Comparison of ENCODE assay signal across 32 cellular contexts in the genomic region with DNA sequence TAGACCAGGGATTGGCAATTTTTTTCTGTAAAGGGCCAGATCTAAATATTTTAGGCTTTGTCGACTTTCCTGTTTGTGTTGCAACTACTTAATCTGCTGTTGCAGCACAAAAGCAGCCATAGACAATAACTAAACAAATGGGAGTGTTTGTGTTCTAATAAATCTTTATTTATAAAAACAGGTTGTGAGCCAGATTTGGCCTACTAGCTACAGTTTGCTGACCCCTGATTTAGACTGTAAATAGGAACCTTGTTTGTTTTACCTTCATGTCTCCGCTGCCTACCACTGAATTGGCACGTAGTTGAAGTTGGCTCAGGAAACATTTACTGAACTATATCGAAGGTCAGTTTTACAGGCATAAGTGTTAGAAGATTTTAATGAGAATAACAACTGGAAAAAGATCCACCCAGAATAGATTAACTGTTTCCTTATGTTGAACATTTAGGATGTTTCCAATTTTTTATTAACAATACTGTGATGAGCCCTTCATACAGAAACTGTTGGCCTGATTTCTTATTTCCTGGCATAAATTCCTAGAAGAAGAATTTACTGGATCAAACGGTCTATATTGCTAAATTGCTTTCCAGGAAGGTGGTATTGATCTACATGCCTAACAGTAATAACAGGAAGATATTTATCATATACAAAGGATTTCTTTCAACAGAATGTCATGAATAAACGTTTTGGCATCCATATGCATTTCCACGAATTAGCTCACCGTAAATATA.
A peak's percentile ranks its signal among the peaks of the same experiment; 100 is the strongest.
DNase-seq lines count a peak whose midpoint lies in the region; ATAC-seq, FAIRE-seq and TF ChIP-seq lines count a peak whose summit lies in the region.
"Had no signal": no experiment of that assay in that cellular context is flagged by ENCODE, and none has a peak within 500 bp of the region (broad histone marks: within the 10 kb centered on the region; RNA-seq: fewer than 3 reads in every experiment).

No MANE protein-coding gene starts in this region.

- CTCF ChIA-PET in mammary epithelial cell (lab: Charles Lee; ENCODE audit: low non-redundant PET) (interaction anchor here (0.5 kb wide), 1 partner anchor 27 kb away, joined by 4 read pairs; no protein-coding TSS in a partner anchor), GM12878 (lab: Yijun Ruan, JAX) (interaction anchor here (1.1 kb wide), 1 partner anchor 165 kb away, joined by 3 read pairs; no protein-coding TSS in a partner anchor), HepG2 (lab: Yijun Ruan, JAX; ENCODE audit: low intra/inter-chr PET ratio, low total read pairs) (no interaction called here)

- H3K4me1 Mint-ChIP-seq in activated T-helper 17 cell treated with anti-CD3 and anti-CD28 coated beads, Interleukin-2, amount 50 U/mL, for 72 hours, result no peaks in the 10 kb centered on the region
- H3K4me1 Mint-ChIP-seq: activated naive CD8-positive, alpha-beta T cell treated with anti-CD3 and anti-CD28 coated beads, Interleukin-2, amount 50 U/mL, for 24 hours; CD14-positive monocyte; naive thymus-derived CD4-positive, alpha-beta T cell had no signal

- no peak for TF ChIP-seq CTCF in breast epithelium (IDR thresholded peaks at IDR 0.05)
- no peak for TF ChIP-seq CTCF in mammary epithelial cell (conservative IDR thresholded peaks at IDR 0.05 in 1 of 2, IDR thresholded peaks at IDR 0.05 in 1 of 2; ENCODE audit: extremely low read depth in 1 of 2, insufficient read depth in 1 of 2, low read depth in 1 of 2, low read length in 2 of 2)
- TF ChIP-seq CTCF in GM12878 (IDR thresholded peaks at IDR 0.05 in 2 of 3, conservative IDR thresholded peaks at IDR 0.05 in 1 of 3; ENCODE audit: control insufficient read depth in 2 of 3, extremely low read depth in 1 of 3, insufficient read depth in 1 of 3, low read depth in 3 of 3, low read length in 3 of 3), result no peak
- TF ChIP-seq CTCF in HepG2 (CRISPR knock-in tag; IDR thresholded peaks at IDR 0.05), result no peak
- no peak for TF ChIP-seq CTCF in uterus (IDR thresholded peaks at IDR 0.05)

- H3K4me2 ChIP-seq in mammary epithelial cell (ENCODE audit: insufficient read depth, low read depth, low read length) (no peak overlapping the region), GM12878 (ENCODE audit: control insufficient read depth, insufficient read depth) (no peak overlapping the region), HepG2 (ENCODE audit: low read depth, low read length) (peak overlapping the region; percentile 50)

- H3K27ac ChIP-seq in breast epithelium, result peak overlapping the region; percentile 64 to 85
- H3K27ac ChIP-seq in mammary epithelial cell (ENCODE audit: insufficient read depth, low read depth, low read length), result no peak overlapping the region
- no peak overlapping the region for H3K27ac ChIP-seq in GM12878 (ENCODE audit: control insufficient read depth, insufficient read depth)
- peak overlapping the region; percentile 23 for H3K27ac ChIP-seq in HepG2 (ENCODE audit: extremely low read length, insufficient read depth, low read length)
- H3K27ac ChIP-seq in uterus, result peak overlapping the region; percentile 19 to 66
- H3K27ac ChIP-seq in substantia nigra (ENCODE audit: low read depth, low read length, poor library complexity, severe bottlenecking), result no peak overlapping the region
- H3K27ac ChIP-seq: left lung, neutrophil, RWPE1, SK-N-MC had no signal

- H3K4me3 ChIP-seq in breast epithelium (no peak overlapping the region), mammary epithelial cell (replicated peaks in 1 of 3; ENCODE audit: insufficient read depth in 1 of 3, low read depth in 2 of 3, low read length in 3 of 3) (no peak overlapping the region), GM12878 (no peak overlapping the region), HepG2 (replicated peaks in 1 of 3; ENCODE audit: insufficient read depth in 1 of 3, low read depth in 2 of 3, low read length in 3 of 3) (no peak overlapping the region; a peak in 1 of 6 replicates), uterus (no peak overlapping the region)
- H3K4me3 ChIP-seq: gastroesophageal sphincter, left lung, SK-N-MC had no signal

- no peak for ATAC-seq in GM12878
- peak; percentile 74 for ATAC-seq in HepG2
- ATAC-seq in activated T-helper 17 cell treated with anti-CD3 and anti-CD28 coated beads, Interleukin-2, amount 50 U/mL, for 72 hours (replicated peaks), result no peak
- ATAC-seq: activated naive CD8-positive, alpha-beta T cell treated with anti-CD3 and anti-CD28 coated beads, Interleukin-2, amount 50 U/mL, for 24 hours; activated T-cell treated with anti-CD3 and anti-CD28 coated beads, Interleukin-2, amount 50 U/mL, for 72 hours; left lung; naive thymus-derived CD4-positive, alpha-beta T cell had no signal

- SMC1A ChIA-PET in GM12878 (lab: Charles Lee; ENCODE audit: uncharacterized antibody, unreplicated experiment), result no interaction called here

- H3K27ac Mint-ChIP-seq in activated T-helper 17 cell treated with anti-CD3 and anti-CD28 coated beads, Interleukin-2, amount 50 U/mL, for 72 hours, result no peak overlapping the region
- H3K27ac Mint-ChIP-seq: activated naive CD8-positive, alpha-beta T cell treated with anti-CD3 and anti-CD28 coated beads, Interleukin-2, amount 50 U/mL, for 24 hours; activated T-cell treated with anti-CD3 and anti-CD28 coated beads, Interleukin-2, amount 50 U/mL, for 72 hours; CD14-positive monocyte; H9; naive thymus-derived CD4-positive, alpha-beta T cell; T-helper 1 cell treated with Interleukin-12 subunit alpha and Interleukin-12 subunit beta and Interleukin-4 antibody, amounts not matched to agents 30 μg/mL and 1 μg/mL, for 36 hours had no signal

- H3K9me3 Mint-ChIP-seq in activated T-helper 17 cell treated with anti-CD3 and anti-CD28 coated beads, Interleukin-2, amount 50 U/mL, for 72 hours, result no peaks in the 10 kb centered on the region
- H3K9me3 Mint-ChIP-seq: activated naive CD8-positive, alpha-beta T cell treated with anti-CD3 and anti-CD28 coated beads, Interleukin-2, amount 50 U/mL, for 24 hours; activated T-cell treated with anti-CD3 and anti-CD28 coated beads, Interleukin-2, amount 50 U/mL, for 72 hours; H9; T-helper 1 cell treated with Interleukin-12 subunit alpha and Interleukin-12 subunit beta and Interleukin-4 antibody, amounts not matched to agents 30 μg/mL and 1 μg/mL, for 36 hours had no signal

- H3K79me2 ChIP-seq in mammary epithelial cell (ENCODE audit: insufficient read depth, low read length), result no peaks in the 10 kb centered on the region
- no peaks in the 10 kb centered on the region for H3K79me2 ChIP-seq in GM12878 (ENCODE audit: control insufficient read depth, insufficient read depth, low read length)
- H3K79me2 ChIP-seq in HepG2 (ENCODE audit: insufficient read depth, low read length), result no peaks in the 10 kb centered on the region

- RAD21 ChIA-PET in GM12878 (lab: Charles Lee; ENCODE audit: unreplicated experiment), result no interaction called here

- no peak overlapping the region for H3K4me3 Mint-ChIP-seq in activated T-helper 17 cell treated with anti-CD3 and anti-CD28 coated beads, Interleukin-2, amount 50 U/mL, for 72 hours
- H3K4me3 Mint-ChIP-seq: activated naive CD8-positive, alpha-beta T cell treated with anti-CD3 and anti-CD28 coated beads, Interleukin-2, amount 50 U/mL, for 24 hours; activated T-cell treated with anti-CD3 and anti-CD28 coated beads, Interleukin-2, amount 50 U/mL, for 72 hours; CD14-positive monocyte; H9; naive thymus-derived CD4-positive, alpha-beta T cell; T-helper 1 cell treated with Interleukin-12 subunit alpha and Interleukin-12 subunit beta and Interleukin-4 antibody, amounts not matched to agents 30 μg/mL and 1 μg/mL, for 36 hours had no signal

- H4K20me1 ChIP-seq in mammary epithelial cell (ENCODE audit: insufficient read depth, low read length), result no peaks in the 10 kb centered on the region
- no peaks in the 10 kb centered on the region for H4K20me1 ChIP-seq in GM12878 (ENCODE audit: control insufficient read depth, insufficient read depth)
- H4K20me1 ChIP-seq in HepG2 (ENCODE audit: insufficient read depth, low read length), result no peaks in the 10 kb centered on the region

- 62% methylated on average over 8 of the region's 8 CpGs for WGBS in mammary epithelial cell (ENCODE audit: low coverage, missing lambda C conversion rate)
- 11% methylated on average over 8 of the region's 8 CpGs for WGBS in GM12878 (ENCODE audit: insufficient coverage, insufficient replicate concordance, low lambda C conversion rate, missing lambda C conversion rate)
- 10% methylated on average over 8 of the region's 8 CpGs for WGBS in HepG2 (ENCODE audit: low lambda C conversion rate)

- FAIRE-seq in GM12878 (lab: Jason Lieb, UNC) (no peak), HepG2 (lab: Jason Lieb, UNC) (no peak)
- FAIRE-seq: astrocyte, endometrium, G401.6 had no signal

- dilution Hi-C loops in mammary epithelial cell (cut with HindIII; ENCODE audit: low sequenced_read_pairs), result loop anchor here (5.0 kb wide), 1 partner anchor 77 kb away; no protein-coding TSS in a partner anchor

- no peaks in the 10 kb centered on the region for H3K36me3 ChIP-seq in breast epithelium
- H3K36me3 ChIP-seq in mammary epithelial cell (ENCODE audit: insufficient read depth, low read length), result no peaks in the 10 kb centered on the region
- H3K36me3 ChIP-seq in GM12878 (ENCODE audit: control insufficient read depth in 2 of 2, insufficient read depth in 2 of 2, low read length in 1 of 2), result no peaks in the 10 kb centered on the region
- no peaks in the 10 kb centered on the region for H3K36me3 ChIP-seq in HepG2 (replicated peaks in 1 of 2; ENCODE audit: control insufficient read depth in 1 of 2, insufficient read depth in 2 of 2, low read length in 2 of 2)
- no peaks in the 10 kb centered on the region for H3K36me3 ChIP-seq in uterus
- H3K36me3 ChIP-seq: gastroesophageal sphincter, left lung, neutrophil had no signal

- TF ChIP-seq POLR2A in breast epithelium (IDR thresholded peaks at IDR 0.05) (no peak), GM12878 (IDR thresholded peaks at IDR 0.05; ENCODE audit: low read depth, low read length) (no peak), HepG2 (IDR thresholded peaks at IDR 0.05; ENCODE audit: insufficient read depth in 1 of 2, low read depth in 2 of 2, low read length in 2 of 2) (no peak), uterus (IDR thresholded peaks at IDR 0.05) (no peak)

- H3K9ac ChIP-seq in mammary epithelial cell (ENCODE audit: insufficient read depth, low read length) (no peak overlapping the region), GM12878 (ENCODE audit: control insufficient read depth, insufficient read depth, low read length) (no peak overlapping the region), HepG2 (ENCODE audit: insufficient read depth, low read depth, low read length) (no peak overlapping the region)

- H2AFZ ChIP-seq in mammary epithelial cell (ENCODE audit: low read depth, low read length), result no peak overlapping the region
- no peak overlapping the region for H2AFZ ChIP-seq in GM12878 (ENCODE audit: control insufficient read depth, low read depth, low read length)
- H2AFZ ChIP-seq in HepG2 (ENCODE audit: low read length), result no peak overlapping the region

- no peak for TF ChIP-seq RAD21 in GM12878 (IDR thresholded peaks at IDR 0.05; ENCODE audit: insufficient read depth, low read depth, low read length)
- TF ChIP-seq RAD21 in HepG2 (CRISPR knock-in tag; IDR thresholded peaks at IDR 0.05), result no peak

- intact Hi-C loops in breast epithelium (cut with DNase I; ENCODE audit: low total_unique reads) (no loop called here), mammary epithelial cell (cut with micrococcal nuclease) (loop anchor here (5.0 kb wide), 2 partner anchors 148 to 682 kb away; no protein-coding TSS in a partner anchor), GM12878 (cut with micrococcal nuclease; ENCODE audit: unreplicated experiment) (no loop called here), HepG2 (cut with micrococcal nuclease; ENCODE audit: unreplicated experiment) (no loop called here), uterus (cut with DNase I; ENCODE audit: low total_unique reads) (no loop called here)

- H3K9me3 ChIP-seq in breast epithelium (no peaks in the 10 kb centered on the region), mammary epithelial cell (replicated peaks; ENCODE audit: insufficient read depth, low read length) (no peaks in the 10 kb centered on the region), GM12878 (replicated peaks; ENCODE audit: control insufficient read depth, insufficient read depth, low read length) (no peaks in the 10 kb centered on the region), HepG2 (ENCODE audit: low read length) (no peaks in the 10 kb centered on the region), uterus (no peaks in the 10 kb centered on the region)
- H3K9me3 ChIP-seq: gastroesophageal sphincter, left lung, neutrophil had no signal

- H3K27me3 Mint-ChIP-seq in activated T-helper 17 cell treated with anti-CD3 and anti-CD28 coated beads, Interleukin-2, amount 50 U/mL, for 72 hours, result peaks cover 17% of the 10 kb centered on the region

- POLR2A ChIA-PET in GM12878 (lab: Charles Lee), result no interaction called here
- POLR2A ChIA-PET in HepG2 (lab: Yijun Ruan, JAX), result no interaction called here

- no peak for TF ChIP-seq EP300 in GM12878 (IDR thresholded peaks at IDR 0.05; ENCODE audit: borderline replicate concordance in 1 of 2, control insufficient read depth in 1 of 2, low read depth in 2 of 2, low read length in 2 of 2)
- peak in 1 of 2 experiments; percentile 83; a peak in 1 of 4 replicates for TF ChIP-seq EP300 in HepG2 (IDR thresholded peaks at IDR 0.05; ENCODE audit: low read depth in 2 of 2, low read length in 2 of 2)
- TF ChIP-seq EP300 in HepG2 (CRISPR knock-in tag; IDR thresholded peaks at IDR 0.05; ENCODE audit: borderline replicate concordance), result no peak

- no TSS peak for BruUV-seq in mammary epithelial cell (replicated peaks; lab: Mats Ljungman, UMichigan)
- no TSS peak for BruUV-seq in GM12878 (replicated peaks; lab: Mats Ljungman, UMichigan)
- no TSS peak for BruUV-seq in HepG2 (replicated peaks; lab: Mats Ljungman, UMichigan)

- in situ Hi-C loops in mammary epithelial cell (cut with MboI; ENCODE audit: low sequenced_read_pairs in 2 of 2), result loop anchor here (5.0 to 10.0 kb wide), 3 partner anchors 122 to 209 kb away; no protein-coding TSS in a partner anchor
- in situ Hi-C loops in GM12878 (cut with MboI), result no loop called here
- in situ Hi-C loops in HepG2 (cut with HindIII; ENCODE audit: extremely low pct_ligation_motif_present, low pct_unique_long_range_greater_than_20kb), result no loop called here

- H3K4me1 ChIP-seq in breast epithelium (no peaks in the 10 kb centered on the region), mammary epithelial cell (ENCODE audit: insufficient read depth, low read length) (peaks cover 8% of the 10 kb centered on the region), GM12878 (ENCODE audit: control insufficient read depth, insufficient read depth, low read length) (no peaks in the 10 kb centered on the region), HepG2 (ENCODE audit: insufficient read depth, low read length) (peaks cover 79% of the 10 kb centered on the region), uterus (no peaks in the 10 kb centered on the region)
- H3K4me1 ChIP-seq: left lung had no signal

- no peak for DNase-seq in breast epithelium (ENCODE audit: low spot score in 2 of 2)
- DNase-seq in mammary epithelial cell, result no peak
- DNase-seq in GM12878 (ENCODE audit: low read depth, low spot score), result no peak
- DNase-seq in HepG2 (ENCODE audit: low spot score), result peak; percentile 56
- no peak for DNase-seq in uterus
- no peak for DNase-seq in SHP77 treated with DMSO at 0.1 percent for 48 hours (lab: John Stamatoyannopoulos, UW)
- no peak for DNase-seq in substantia nigra (lab: John Stamatoyannopoulos, UW)
- DNase-seq: activated CD4-positive, alpha-beta T cell treated with anti-CD3 and anti-CD28 coated beads, Interleukin-2, amount 50 U/mL, for 4 hours; activated naive CD4-positive, alpha-beta T cell; activated naive CD8-positive, alpha-beta T cell treated with anti-CD3 and anti-CD28 coated beads, Interleukin-2, amount 50 U/mL, for 24 hours; activated T-cell treated with anti-CD3 and anti-CD28 coated beads, Interleukin-2, amount 50 U/mL, for 72 hours; Calu3; cortex of kidney; DMS79; H9; left lung; midbrain; naive thymus-derived CD4-positive, alpha-beta T cell; NCI-H446; NCI-H82; stimulated activated CD4-positive, alpha-beta T cell treated with anti-CD3 and anti-CD28 coated beads, Interleukin-4, amount 100 ng/mL, for 24 hours; trophoblast cell had no signal

- no peaks in the 10 kb centered on the region for H3K36me3 Mint-ChIP-seq in activated T-helper 17 cell treated with anti-CD3 and anti-CD28 coated beads, Interleukin-2, amount 50 U/mL, for 72 hours (ENCODE audit: low read depth)
- H3K36me3 Mint-ChIP-seq: CD14-positive monocyte; naive thymus-derived CD4-positive, alpha-beta T cell had no signal

- H3K27me3 ChIP-seq in breast epithelium, result no peaks in the 10 kb centered on the region
- no peaks in the 10 kb centered on the region for H3K27me3 ChIP-seq in mammary epithelial cell (ENCODE audit: insufficient read depth, low read length)
- H3K27me3 ChIP-seq in GM12878 (replicated peaks in 1 of 2; ENCODE audit: control insufficient read depth in 2 of 2, insufficient read depth in 2 of 2, low read length in 1 of 2), result no peaks in the 10 kb centered on the region; a peak in 1 of 4 replicates
- no peaks in the 10 kb centered on the region for H3K27me3 ChIP-seq in HepG2 (ENCODE audit: control insufficient read depth in 1 of 2, insufficient read depth in 2 of 2, low read length in 2 of 2)
- H3K27me3 ChIP-seq in uterus, result no peaks in the 10 kb centered on the region
- H3K27me3 ChIP-seq: gastroesophageal sphincter, left lung had no signal

Comparison
In these comparisons a context has a peak if more than half of its experiments do, and no peak if none do; other contexts are left out.
1. H3K27ac ChIP-seq: peak in breast epithelium (2 of 2), HepG2 (single experiment) and uterus (2 of 2); none in mammary epithelial cell (single experiment), GM12878 (single experiment) and substantia nigra (single experiment).
2. in situ Hi-C loops: an anchor here in mammary epithelial cell (5.0 to 10.0 kb wide); none called in GM12878 and HepG2.